ENCODE assay signal across 7 cellular contexts in the genomic region with DNA sequence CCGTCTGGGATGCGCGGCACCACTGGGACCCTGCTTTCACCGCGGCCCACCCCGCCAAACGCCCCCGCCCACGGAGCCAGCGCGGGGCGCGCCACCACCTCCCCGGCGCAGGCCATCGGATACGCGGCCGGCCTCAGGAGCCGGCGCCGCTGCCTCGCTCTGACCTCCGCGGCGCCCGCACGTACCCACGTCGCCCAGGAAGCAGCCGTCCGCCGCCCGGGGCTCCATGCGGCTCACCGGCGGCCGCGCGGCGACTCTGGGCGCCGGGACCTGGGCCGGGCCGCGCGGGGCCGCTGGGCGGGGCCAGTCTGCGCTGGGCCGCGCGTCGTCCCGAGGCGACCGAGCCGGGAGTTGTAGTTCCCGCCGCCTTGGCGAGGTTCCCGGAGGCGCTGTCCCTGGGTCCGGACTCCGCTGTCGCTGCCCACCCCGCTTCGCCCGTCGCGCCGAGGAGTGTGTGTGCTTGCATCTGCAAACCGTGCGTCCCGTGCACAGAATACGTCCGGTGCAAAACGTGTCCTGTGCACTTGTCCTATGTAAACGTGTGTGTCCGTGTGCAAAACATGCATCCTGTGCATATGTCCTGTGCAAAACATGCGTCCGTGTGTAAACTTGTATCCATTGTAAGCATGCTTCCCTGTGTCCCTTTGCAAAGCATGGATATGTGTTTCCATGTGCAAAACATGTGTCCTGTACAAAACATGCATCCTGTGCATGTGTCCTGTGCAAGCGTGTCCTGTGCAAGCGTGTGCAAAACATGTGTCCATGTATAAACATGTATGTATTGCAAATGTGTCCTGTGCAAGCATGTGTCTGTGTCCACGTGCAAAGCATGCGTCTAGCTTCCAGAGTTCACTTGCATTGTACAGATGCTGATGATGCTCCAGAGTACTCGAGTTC. TPM values are rescaled to one million over a fixed set of nuclear protein-coding genes. Genes with fewer than 3 reads are reported as not detected.
DNase-seq lines count a peak whose midpoint lies in the region; ATAC-seq and TF ChIP-seq lines count a peak whose summit lies in the region.

A gene with protein sequence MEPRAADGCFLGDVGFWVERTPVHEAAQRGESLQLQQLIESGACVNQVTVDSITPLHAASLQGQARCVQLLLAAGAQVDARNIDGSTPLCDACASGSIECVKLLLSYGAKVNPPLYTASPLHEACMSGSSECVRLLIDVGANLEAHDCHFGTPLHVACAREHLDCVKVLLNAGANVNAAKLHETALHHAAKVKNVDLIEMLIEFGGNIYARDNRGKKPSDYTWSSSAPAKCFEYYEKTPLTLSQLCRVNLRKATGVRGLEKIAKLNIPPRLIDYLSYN (minus strand): TSS at position 272 of the 897 bp plus-strand sequence. CDS start 44 bp downstream, at position 228.

- H3K27me3 Mint-ChIP-seq in activated T-helper 17 cell treated with anti-CD3 and anti-CD28 coated beads, Interleukin-2, amount 50 U/mL, for 72 hours = no peaks in the 10 kb centered on the region
- peaks cover 16 to 31% of the 10 kb centered on the region in 2 donors for H3K27me3 Mint-ChIP-seq in natural killer cell (ENCODE audit: low read depth in 2 of 2)

- H3K36me3 Mint-ChIP-seq in activated T-helper 17 cell treated with anti-CD3 and anti-CD28 coated beads, Interleukin-2, amount 50 U/mL, for 72 hours (ENCODE audit: low read depth) = no peaks in the 10 kb centered on the region
- H3K36me3 Mint-ChIP-seq in natural killer cell = no peaks in the 10 kb centered on the region

- no peaks in the 10 kb centered on the region for H3K4me1 ChIP-seq in testis

- H3K9me3 ChIP-seq in testis = no peaks in the 10 kb centered on the region

- no peaks in the 10 kb centered on the region for H3K27me3 ChIP-seq in testis

- no peak for TF ChIP-seq POLR2A in testis (IDR thresholded peaks at IDR 0.05)

- peak within 1 kb of the TSS; percentile 95 for H3K4me3 Mint-ChIP-seq in activated T-helper 17 cell treated with anti-CD3 and anti-CD28 coated beads, Interleukin-2, amount 50 U/mL, for 72 hours
- peak within 1 kb of the TSS; percentile 88 for H3K4me3 Mint-ChIP-seq in natural killer cell

- H3K4me1 Mint-ChIP-seq in activated T-helper 17 cell treated with anti-CD3 and anti-CD28 coated beads, Interleukin-2, amount 50 U/mL, for 72 hours = peaks cover 10% of the 10 kb centered on the region
- peaks cover 9 to 12% of the 10 kb centered on the region in 2 donors for H3K4me1 Mint-ChIP-seq in natural killer cell

- H3K27ac ChIP-seq in testis = peak within 1 kb of the TSS; percentile 76 to 87

- no peaks in the 10 kb centered on the region for H3K9me3 Mint-ChIP-seq in activated T-helper 17 cell treated with anti-CD3 and anti-CD28 coated beads, Interleukin-2, amount 50 U/mL, for 72 hours
- no peaks in the 10 kb centered on the region for H3K9me3 Mint-ChIP-seq in natural killer cell

- intact Hi-C loops in natural killer cell (cut with micrococcal nuclease) (no loop called here), testis (cut with DNase I; ENCODE audit: low total_unique reads) (no loop called here)

- no peaks in the 10 kb centered on the region for H3K36me3 ChIP-seq in testis (ENCODE audit: low read depth, missing control alignments)

- ATAC-seq in HG02678 (IDR thresholded peaks at IDR 0.05; ENCODE audit: unreplicated experiment) = peak; percentile 75
- ATAC-seq in activated T-helper 17 cell treated with anti-CD3 and anti-CD28 coated beads, Interleukin-2, amount 50 U/mL, for 72 hours (replicated peaks) = peak; percentile 93
- ATAC-seq in natural killer cell = peak; percentile 73 to 86 (median 83)

- H3K27ac Mint-ChIP-seq in activated T-helper 17 cell treated with anti-CD3 and anti-CD28 coated beads, Interleukin-2, amount 50 U/mL, for 72 hours = peak within 1 kb of the TSS; percentile 56
- H3K27ac Mint-ChIP-seq in natural killer cell = no peak within 1 kb of the TSS

- H3K4me3 ChIP-seq in fibroblast of villous mesenchyme (ENCODE audit: low read depth, low read length) (peak within 1 kb of the TSS; percentile 75), testis (peak within 1 kb of the TSS; percentile 87 to 89)

- DNase-seq in GM10266 (ENCODE audit: extremely low spot score) (peak; percentile 74), NCI-H69 (lab: John Stamatoyannopoulos, UW) (peak; percentile 59), fibroblast of villous mesenchyme (ENCODE audit: low read depth) (peak; percentile 30), natural killer cell (no peak), testis (peak; percentile 74)

- WGBS in testis, 2 donors = 5 to 15% methylated on average over 17 to 52 of the region's 87 CpGs

- no peak for TF ChIP-seq CTCF in GM10266 (IDR thresholded peaks at IDR 0.05; ENCODE audit: control insufficient read depth, insufficient read depth, low read depth, missing control alignments)
- TF ChIP-seq CTCF in fibroblast of villous mesenchyme (IDR thresholded peaks at IDR 0.05; ENCODE audit: insufficient read depth, low read depth, low read length) = no peak
- TF ChIP-seq CTCF in natural killer cell (IDR thresholded peaks at IDR 0.05) = no peak
- TF ChIP-seq CTCF in testis (IDR thresholded peaks at IDR 0.05) = no peak

RNA-seq across cellular contexts. Expression of the gene that starts here (rescaled TPM):
- 1 to 10 TPM; 3.5 to 6.8 TPM for total RNA-seq in activated T-helper 17 cell treated with anti-CD3 and anti-CD28 coated beads, Interleukin-2, amount 50 U/mL, for 72 hours
- 9.1 and 15.1 TPM in 2 replicates for total RNA-seq in fibroblast of villous mesenchyme
- total RNA-seq in natural killer cell = 1 to 10 TPM in 2 of 3 donors, under 1 TPM in 1; 0.99 to 2.4 (median 1.4) TPM
- 10 to 100 TPM in 1 of 2 donors, 1 to 10 TPM in 1; 9.4 to 14.1 TPM for total RNA-seq in testis
- polyA plus RNA-seq in testis (ENCODE audit: insufficient read depth, low read depth, low replicate concordance) = 12.3 TPM
